ENCODE assay signal across 8 cellular contexts in the genomic region with DNA sequence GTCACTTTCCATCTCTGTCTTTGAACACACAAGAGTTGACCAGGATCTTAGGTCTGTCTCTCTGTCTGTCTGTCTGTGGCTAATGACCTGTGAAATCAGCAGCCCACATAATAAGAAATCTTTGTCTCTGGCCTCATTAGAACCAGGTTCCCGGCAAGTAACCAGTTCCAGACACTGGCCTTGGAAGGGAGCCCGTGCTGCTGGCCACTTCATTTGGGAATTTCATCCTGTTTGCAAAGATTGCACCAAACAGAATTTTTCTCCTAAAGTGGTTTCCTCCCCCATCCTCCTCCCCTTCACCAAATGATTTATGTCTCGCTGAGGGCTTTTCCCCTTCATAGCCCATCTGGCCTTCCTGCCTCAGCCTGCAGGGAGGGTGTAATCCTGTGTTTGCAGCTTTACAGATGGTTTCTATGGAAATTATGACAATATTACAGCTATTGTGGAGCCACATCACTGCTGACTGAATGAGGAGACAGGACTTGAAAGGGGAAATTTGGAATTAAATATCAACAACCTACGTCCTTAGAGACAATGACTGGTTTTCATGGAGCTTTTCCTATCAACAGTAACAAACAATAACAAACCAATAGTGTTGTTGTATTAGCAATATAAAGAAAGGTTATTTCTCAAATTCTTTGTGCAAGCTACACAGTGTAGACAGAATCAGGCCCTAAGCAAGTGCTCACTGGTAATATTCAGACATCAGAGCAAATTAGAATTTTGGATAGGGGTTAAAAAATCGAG. TPM values are rescaled to one million over a fixed set of nuclear protein-coding genes. Genes with fewer than 3 reads are reported as not detected.
A peak's percentile ranks its signal among the peaks of the same experiment; 100 is the strongest.
DNase-seq lines count a peak whose midpoint lies in the region; ATAC-seq and TF ChIP-seq lines count a peak whose summit lies in the region.

No MANE protein-coding gene starts in this region.

- no peak overlapping the region for H3K4me3 Mint-ChIP-seq in chondrocyte (ENCODE audit: unreplicated experiment)
- no peak overlapping the region for H3K4me3 Mint-ChIP-seq in stimulated activated naive CD8-positive, alpha-beta T cell treated with anti-CD3 and anti-CD28 coated beads, Interleukin-15, amount 100 ng/mL, for 72 hours
- no peak overlapping the region for H3K4me3 Mint-ChIP-seq in activated CD8-positive, alpha-beta memory T cell treated with anti-CD3 and anti-CD28 coated beads, Interleukin-2, amount 10 ng/mL, durations not matched to agents 7 days and 5 days

- peaks cover 2% of the 10 kb centered on the region for H3K36me3 Mint-ChIP-seq in chondrocyte (ENCODE audit: low read depth)
- no peaks in the 10 kb centered on the region for H3K36me3 Mint-ChIP-seq in activated CD8-positive, alpha-beta memory T cell treated with anti-CD3 and anti-CD28 coated beads, Interleukin-2, amount 10 ng/mL, durations not matched to agents 7 days and 5 days

- no peak for TF ChIP-seq CTCF in chondrocyte (IDR thresholded peaks at IDR 0.05)

- no peak overlapping the region for H3K9ac ChIP-seq in BLaER1

- peak overlapping the region; percentile 41 for H3K4me2 ChIP-seq in BLaER1

- H3K27me3 Mint-ChIP-seq in chondrocyte (ENCODE audit: low read depth), result no peaks in the 10 kb centered on the region
- peaks cover 34% of the 10 kb centered on the region for H3K27me3 Mint-ChIP-seq in stimulated activated naive CD8-positive, alpha-beta T cell treated with anti-CD3 and anti-CD28 coated beads, Interleukin-15, amount 100 ng/mL, for 72 hours
- peaks cover 10% of the 10 kb centered on the region for H3K27me3 Mint-ChIP-seq in activated CD8-positive, alpha-beta memory T cell treated with anti-CD3 and anti-CD28 coated beads, Interleukin-2, amount 10 ng/mL, durations not matched to agents 7 days and 5 days

- H3K9me3 Mint-ChIP-seq in chondrocyte (ENCODE audit: low read depth), result peaks cover 2% of the 10 kb centered on the region
- peaks cover 0 to 5% of the 10 kb centered on the region in 2 donors for H3K9me3 Mint-ChIP-seq in stimulated activated naive CD8-positive, alpha-beta T cell treated with anti-CD3 and anti-CD28 coated beads, Interleukin-15, amount 100 ng/mL, for 72 hours
- H3K9me3 Mint-ChIP-seq in activated CD8-positive, alpha-beta memory T cell treated with anti-CD3 and anti-CD28 coated beads, Interleukin-2, amount 10 ng/mL, durations not matched to agents 7 days and 5 days (ENCODE audit: low read depth), result peaks cover 3% of the 10 kb centered on the region

- H3K4me1 Mint-ChIP-seq in chondrocyte (ENCODE audit: low read depth), result peaks cover 37% of the 10 kb centered on the region
- H3K4me1 Mint-ChIP-seq in stimulated activated naive CD8-positive, alpha-beta T cell treated with anti-CD3 and anti-CD28 coated beads, Interleukin-15, amount 100 ng/mL, for 72 hours, result no peaks in the 10 kb centered on the region
- H3K4me1 Mint-ChIP-seq in activated CD8-positive, alpha-beta memory T cell treated with anti-CD3 and anti-CD28 coated beads, Interleukin-2, amount 10 ng/mL, durations not matched to agents 7 days and 5 days, result no peaks in the 10 kb centered on the region

- DNase-seq in NCI-H2029 (lab: John Stamatoyannopoulos, UW) (peak; percentile 98), chondrocyte (ENCODE audit: low spot score) (no peak), midbrain (lab: John Stamatoyannopoulos, UW) (peak; percentile 32)
- DNase-seq in stimulated activated naive CD8-positive, alpha-beta T cell treated with anti-CD3 and anti-CD28 coated beads, Interleukin-15, amount 100 ng/mL, for 72 hours, result no peak
- DNase-seq in activated CD8-positive, alpha-beta memory T cell treated with anti-CD3 and anti-CD28 coated beads, Interleukin-2, amount 10 ng/mL, durations not matched to agents 7 days and 5 days, result no peak

- H3K27ac Mint-ChIP-seq in chondrocyte (ENCODE audit: unreplicated experiment), result peak overlapping the region; percentile 92
- no peak overlapping the region for H3K27ac Mint-ChIP-seq in stimulated activated naive CD8-positive, alpha-beta T cell treated with anti-CD3 and anti-CD28 coated beads, Interleukin-15, amount 100 ng/mL, for 72 hours
- no peak overlapping the region for H3K27ac Mint-ChIP-seq in activated CD8-positive, alpha-beta memory T cell treated with anti-CD3 and anti-CD28 coated beads, Interleukin-2, amount 10 ng/mL, durations not matched to agents 7 days and 5 days

- peaks cover 48% of the 10 kb centered on the region for H3K4me1 ChIP-seq in BLaER1

- no peaks in the 10 kb centered on the region for H3K27me3 ChIP-seq in BLaER1

- no peaks in the 10 kb centered on the region for H3K36me3 ChIP-seq in BLaER1

- no peaks in the 10 kb centered on the region for H3K9me3 ChIP-seq in BLaER1

- no peak for ATAC-seq in stimulated activated naive CD8-positive, alpha-beta T cell treated with anti-CD3 and anti-CD28 coated beads, Interleukin-15, amount 100 ng/mL, for 72 hours
- ATAC-seq in activated CD8-positive, alpha-beta memory T cell treated with anti-CD3 and anti-CD28 coated beads, Interleukin-2, amount 10 ng/mL, durations not matched to agents 7 days and 5 days, result no peak
- ATAC-seq in HG02571 (IDR thresholded peaks at IDR 0.05; ENCODE audit: unreplicated experiment) (no peak), GM21825 (IDR thresholded peaks at IDR 0.05; ENCODE audit: unreplicated experiment) (no peak)

- CTCF ChIA-PET in activated CD8-positive, alpha-beta memory T cell treated with anti-CD3 and anti-CD28 coated beads, Interleukin-2, amount 10 ng/mL, durations not matched to agents 7 days and 5 days (lab: Charles Lee), result no interaction called here

- no peak overlapping the region for H3K27ac ChIP-seq in BLaER1

- H4K20me1 ChIP-seq in BLaER1, result no peaks in the 10 kb centered on the region

- no peak overlapping the region for H3K4me3 ChIP-seq in BLaER1

RNA-seq across cellular contexts. Expression of a gene that starts 25.7 kb away (rescaled TPM):
- total RNA-seq in chondrocyte, result 60.2 to 63.1 TPM (median 60.4 TPM) in 3 replicates
- under 1 TPM in 1 of 2 experiments, not detected in 1; 0.30 TPM for total RNA-seq in activated CD8-positive, alpha-beta memory T cell treated with anti-CD3 and anti-CD28 coated beads, Interleukin-2, amount 10 ng/mL, durations not matched to agents 7 days and 5 days

Comparison
In these comparisons a context has a peak if more than half of its experiments do, and no peak if none do; other contexts are left out.
1. DNase-seq: peak in NCI-H2029 (single experiment) and midbrain (single experiment); none in chondrocyte (single experiment), stimulated activated naive CD8-positive, alpha-beta T cell treated with anti-CD3 and anti-CD28 coated beads, Interleukin-15, amount 100 ng/mL, for 72 hours (0 of 2) and activated CD8-positive, alpha-beta memory T cell treated with anti-CD3 and anti-CD28 coated beads, Interleukin-2, amount 10 ng/mL, durations not matched to agents 7 days and 5 days (single experiment).
2. RNA of a gene that starts 25.7 kb away (total RNA-seq): 60.2 to 63.1 TPM in chondrocyte; 0.30 TPM in activated CD8-positive, alpha-beta memory T cell treated with anti-CD3 and anti-CD28 coated beads, Interleukin-2, amount 10 ng/mL, durations not matched to agents 7 days and 5 days; every median in the first group is over 10 times any median in the second.